ENCODE assay signal across 24 cellular contexts in genomic region chr20:10297684-10298240, GRCh38.
DNase-seq lines count a peak whose midpoint lies in the region; ATAC-seq and TF ChIP-seq lines count a peak whose summit lies in the region.
"Had no signal": no experiment of that assay in that cellular context is flagged by ENCODE, and none has a peak within 500 bp of the region (broad histone marks: within the 10 kb centered on the region; RNA-seq: fewer than 3 reads in every experiment).

No MANE protein-coding gene starts in this region.

- no peak for TF ChIP-seq CTCF in OCI-LY3 (IDR thresholded peaks at IDR 0.05; ENCODE audit: low read depth, low read length)
- TF ChIP-seq CTCF in thoracic aorta (IDR thresholded peaks at IDR 0.05): no peak

- H3K27ac ChIP-seq in OCI-LY3 (ENCODE audit: low read length) (no peak overlapping the region), thoracic aorta (peak overlapping the region; percentile 39 to 68)
- H3K27ac ChIP-seq: brain microvascular endothelial cell, colonic mucosa, HL-60, lower lobe of right lung, SJSA1 had no signal

- H3K4me2 ChIP-seq in OCI-LY3 (ENCODE audit: low read length): peak overlapping the region; percentile 69
- H3K4me2 ChIP-seq: smooth muscle cell had no signal

- H3K9me3 ChIP-seq in OCI-LY3 (ENCODE audit: insufficient read depth, low read length) (no peaks in the 10 kb centered on the region; the same call in 1 of the 2 replicates), thoracic aorta (no peaks in the 10 kb centered on the region)
- H3K9me3 ChIP-seq: colonic mucosa, lower lobe of right lung, SJSA1 had no signal

- H3K27me3 ChIP-seq in OCI-LY3 (ENCODE audit: low read depth, low read length): peaks cover 71% of the 10 kb centered on the region
- H3K27me3 ChIP-seq in thoracic aorta (replicated peaks; ENCODE audit: insufficient read depth): no peaks in the 10 kb centered on the region
- H3K27me3 ChIP-seq: brain microvascular endothelial cell, colonic mucosa, SJSA1 had no signal

- H4K20me1 ChIP-seq in OCI-LY3 (ENCODE audit: insufficient read depth, low read length): no peaks in the 10 kb centered on the region

- H3K36me3 ChIP-seq in OCI-LY3 (replicated peaks; ENCODE audit: low read depth, low read length) (no peaks in the 10 kb centered on the region), thoracic aorta (no peaks in the 10 kb centered on the region)
- H3K36me3 ChIP-seq: brain microvascular endothelial cell, colonic mucosa, lower lobe of right lung, SJSA1 had no signal

- DNase-seq in ELR (ENCODE audit: low read depth): peak; percentile 56
- DNase-seq in dermis blood vessel endothelial cell: peak; percentile 45
- DNase-seq in thoracic aorta (ENCODE audit: low spot score): no peak
- DNase-seq in AML-193 (lab: John Stamatoyannopoulos, UW): no peak
- no peak for DNase-seq in DMS 273 (lab: John Stamatoyannopoulos, UW; ENCODE audit: unreplicated experiment)
- DNase-seq: activated gamma-delta T cell treated with Interleukin-2 at 50 U/mL for 16 hours; activated naive CD8-positive, alpha-beta T cell treated with anti-CD3 and anti-CD28 coated beads, Interleukin-2, amount 50 U/mL, for 24 hours; brain microvascular endothelial cell; CD4-positive, CD25-positive, alpha-beta regulatory T cell; colonic mucosa; GF-D8; H7; lower lobe of right lung; NCI-H2171 treated with DMSO at 0.1 percent for 48 hours; NCI-H526 treated with DMSO at 0.1 percent for 48 hours; retina; substantia nigra had no signal

- no peaks in the 10 kb centered on the region for H3K79me2 ChIP-seq in OCI-LY3 (ENCODE audit: low read length)

- H3K9ac ChIP-seq in OCI-LY3 (ENCODE audit: low read length): no peak overlapping the region

- H3K4me1 ChIP-seq in OCI-LY3 (ENCODE audit: low read length) (peaks cover 33% of the 10 kb centered on the region), thoracic aorta (ENCODE audit: control insufficient read depth in 1 of 2, low read depth in 2 of 2) (peaks cover 12 to 49% of the 10 kb centered on the region in 2 donors)
- H3K4me1 ChIP-seq: colonic mucosa, lower lobe of right lung, SJSA1 had no signal

- no peak for ATAC-seq in thoracic aorta (ENCODE audit: insufficient number of reproducible peaks, low FRiP score, low read depth)
- no peak for ATAC-seq in HG02642 (IDR thresholded peaks at IDR 0.05; ENCODE audit: poor library complexity, unreplicated experiment)
- ATAC-seq: activated naive CD8-positive, alpha-beta T cell treated with anti-CD3 and anti-CD28 coated beads, Interleukin-2, amount 50 U/mL, for 24 hours; HepG2; lower lobe of right lung; natural killer cell treated with Interleukin-12 subunit alpha and Interleukin-12 subunit beta and Interleukin-15 and Interleukin-18, amount 100 ng/mL, for 72 hours had no signal

- H2AFZ ChIP-seq in OCI-LY3 (ENCODE audit: low read depth, low read length): no peak overlapping the region

- H3K4me3 ChIP-seq in OCI-LY3 (ENCODE audit: low read length) (peak overlapping the region; percentile 40), thoracic aorta (no peak overlapping the region)
- H3K4me3 ChIP-seq: colonic mucosa, lower lobe of right lung, SJSA1, smooth muscle cell had no signal

Comparison
In these comparisons a context has a peak if more than half of its experiments do, and no peak if none do; other contexts are left out.
1. DNase-seq: peak in ELR (single experiment) and dermis blood vessel endothelial cell (single experiment); none in thoracic aorta (single experiment), AML-193 (0 of 2) and DMS 273 (single experiment).